In the genomic region with DNA sequence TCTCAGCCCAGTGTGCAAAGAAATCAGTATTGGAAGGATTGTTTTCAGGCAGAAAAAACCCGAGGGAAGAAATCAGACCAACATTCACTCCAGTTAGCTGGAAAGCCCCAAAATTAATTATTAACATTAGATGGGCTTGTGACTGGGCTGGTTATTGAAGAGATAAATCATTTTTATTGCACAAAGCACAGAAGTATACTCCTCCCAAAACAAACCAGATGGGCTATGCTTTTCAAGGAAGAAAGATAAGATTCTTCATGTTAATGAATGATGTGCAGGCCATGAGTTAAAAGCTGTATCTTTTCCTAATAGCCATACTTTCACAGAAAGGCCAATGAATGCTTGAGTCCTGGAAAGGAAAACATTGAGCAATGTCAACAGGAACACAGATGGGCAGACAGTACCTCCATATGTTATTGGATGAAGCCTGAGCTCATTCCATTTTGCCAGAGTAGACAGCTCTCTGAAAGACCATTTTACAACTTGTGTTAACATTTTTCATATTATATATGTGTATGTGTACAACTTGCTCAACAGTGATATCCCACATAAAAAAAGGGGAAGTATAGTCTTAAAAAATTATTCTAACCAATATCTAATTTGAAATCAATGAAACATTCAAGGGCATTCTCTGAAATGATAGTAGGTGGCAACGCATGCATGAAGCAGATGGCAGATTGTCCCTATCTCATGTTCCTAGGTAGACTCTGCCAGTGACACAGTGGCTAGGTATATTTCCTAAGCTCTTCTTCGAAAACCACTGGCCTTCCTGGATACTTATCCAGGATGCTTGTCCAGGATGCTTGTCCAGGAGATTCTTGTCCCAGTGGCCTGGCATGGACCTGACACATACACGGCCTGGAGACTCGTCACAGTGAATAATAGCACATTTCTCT, we compare ENCODE assay signal across 31 cellular contexts. TPM values are rescaled to one million over a fixed set of nuclear protein-coding genes. Genes with fewer than 3 reads are reported as not detected.
DNase-seq lines count a peak whose midpoint lies in the region; ATAC-seq lines count a peak whose summit lies in the region.
"Had no signal": no experiment of that assay in that cellular context is flagged by ENCODE, and none has a peak within 500 bp of the region (broad histone marks: within the 10 kb centered on the region; RNA-seq: fewer than 3 reads in every experiment).

No MANE protein-coding gene starts in this region.

- H3K36me3 ChIP-seq in mesodermal cell (ENCODE audit: control insufficient read depth, insufficient read depth, low read length): no peaks in the 10 kb centered on the region
- H3K36me3 ChIP-seq in trophoblast cell (ENCODE audit: control insufficient read depth in 1 of 2, insufficient read depth in 2 of 2, low read length in 2 of 2): no peaks in the 10 kb centered on the region
- no peaks in the 10 kb centered on the region for H3K36me3 ChIP-seq in naive thymus-derived CD4-positive, alpha-beta T cell (ENCODE audit: control insufficient read depth in 2 of 3, insufficient read depth in 3 of 3, low read length in 3 of 3)
- H3K36me3 ChIP-seq: BLaER1, neutrophil, Peyer's patch, suprapubic skin, vagina had no signal

- H3K27ac ChIP-seq in mesodermal cell (ENCODE audit: low read depth, low read length, severe bottlenecking) (peak overlapping the region; percentile 16), trophoblast cell (ENCODE audit: low read depth, low read length) (no peak overlapping the region)
- no peak overlapping the region for H3K27ac ChIP-seq in naive thymus-derived CD4-positive, alpha-beta T cell (ENCODE audit: low read depth, low read length)
- H3K27ac ChIP-seq: BLaER1, HL-60, neutrophil, Peyer's patch, suprapubic skin, vagina had no signal

- no peak overlapping the region for H2BK5ac ChIP-seq in trophoblast cell (ENCODE audit: low read depth, low read length, poor library complexity)

- no peak overlapping the region for H3K23ac ChIP-seq in trophoblast cell (ENCODE audit: low read length)

- no peaks in the 10 kb centered on the region for H3K9me3 ChIP-seq in mesodermal cell (ENCODE audit: control insufficient read depth, low read length)
- H3K9me3 ChIP-seq in trophoblast cell (ENCODE audit: insufficient read depth, low read depth, low read length): no peaks in the 10 kb centered on the region
- H3K9me3 ChIP-seq in naive thymus-derived CD4-positive, alpha-beta T cell (ENCODE audit: control insufficient read depth in 2 of 3, low read length in 3 of 3): no peaks in the 10 kb centered on the region
- H3K9me3 ChIP-seq: neutrophil, Peyer's patch, suprapubic skin, vagina had no signal

- no peak overlapping the region for H2AFZ ChIP-seq in trophoblast cell (ENCODE audit: insufficient read depth, low read length, poor library complexity)

- H4K12ac ChIP-seq in trophoblast cell (ENCODE audit: low read depth, low read length): no peak overlapping the region

- no peak overlapping the region for H3K27ac Mint-ChIP-seq in naive thymus-derived CD4-positive, alpha-beta T cell
- H3K27ac Mint-ChIP-seq: activated T-cell treated with anti-CD3 and anti-CD28 coated beads, Interleukin-2, amount 50 U/mL, for 24 hours; stimulated activated memory B cell treated with anti-CD40 and anti-IgM and Interleukin-4, amounts not matched to agents 10 μg/mL and 1 μg/mL and 100 μg/mL, for 72 hours; T-cell had no signal

- H2AK5ac ChIP-seq in trophoblast cell (ENCODE audit: low read length): no peak overlapping the region

- no peak overlapping the region for H4K91ac ChIP-seq in trophoblast cell (ENCODE audit: low read depth, low read length)

- peaks cover 0 to 5% (median 0%) of the 10 kb centered on the region in 5 donors for H3K36me3 Mint-ChIP-seq in naive thymus-derived CD4-positive, alpha-beta T cell
- H3K36me3 Mint-ChIP-seq: stimulated activated memory B cell treated with anti-CD40 and anti-IgM and Interleukin-4, amounts not matched to agents 10 μg/mL and 1 μg/mL and 100 μg/mL, for 72 hours; T-cell had no signal

- no peaks in the 10 kb centered on the region for H3K79me1 ChIP-seq in trophoblast cell (ENCODE audit: low read length)

- ATAC-seq in naive thymus-derived CD4-positive, alpha-beta T cell: no peak
- ATAC-seq: esophagus mucosa; stimulated activated memory B cell treated with anti-CD40 and anti-IgM and Interleukin-4, amounts not matched to agents 10 μg/mL and 1 μg/mL and 100 μg/mL, for 72 hours; T-cell had no signal

- peaks cover 0 to 9% (median 3%) of the 10 kb centered on the region in 11 donors for H3K9me3 Mint-ChIP-seq in naive thymus-derived CD4-positive, alpha-beta T cell
- H3K9me3 Mint-ChIP-seq: stimulated activated memory B cell treated with anti-CD40 and anti-IgM and Interleukin-4, amounts not matched to agents 10 μg/mL and 1 μg/mL and 100 μg/mL, for 72 hours had no signal

- no peaks in the 10 kb centered on the region for H3K79me2 ChIP-seq in trophoblast cell (ENCODE audit: control insufficient read depth, insufficient read depth, low read length, poor library complexity)

- peaks cover 0 to 2% (median 0%) of the 10 kb centered on the region in 7 donors for H3K4me1 Mint-ChIP-seq in naive thymus-derived CD4-positive, alpha-beta T cell
- H3K4me1 Mint-ChIP-seq: stimulated activated memory B cell treated with anti-CD40 and anti-IgM and Interleukin-4, amounts not matched to agents 10 μg/mL and 1 μg/mL and 100 μg/mL, for 72 hours; T-cell had no signal

- no peak overlapping the region for H3K9ac ChIP-seq in trophoblast cell (ENCODE audit: low read length)
- H3K9ac ChIP-seq: BLaER1 had no signal

- intact Hi-C loops in naive thymus-derived CD4-positive, alpha-beta T cell (cut with micrococcal nuclease): no loop called here

- no peaks in the 10 kb centered on the region for H3K27me3 ChIP-seq in trophoblast cell (ENCODE audit: insufficient read depth, low read length)
- no peaks in the 10 kb centered on the region for H3K27me3 ChIP-seq in naive thymus-derived CD4-positive, alpha-beta T cell (ENCODE audit: control insufficient read depth in 2 of 2, insufficient read depth in 2 of 2, low read length in 2 of 2)
- H3K27me3 ChIP-seq: BLaER1, Peyer's patch, suprapubic skin, vagina had no signal

- WGBS in mesodermal cell (ENCODE audit: insufficient coverage in 2 of 2), 2 experiments: 91 to 93% methylated on average over 4 of the region's 5 CpGs
- no CpG with 5 or more reads among the region's 5 CpGs for WGBS in trophoblast cell (ENCODE audit: extremely low coverage, insufficient coverage, insufficient read length)

- CTCF ChIA-PET in naive thymus-derived CD4-positive, alpha-beta T cell (lab: Charles Lee): no interaction called here

- no peak overlapping the region for H3K4me3 Mint-ChIP-seq in naive thymus-derived CD4-positive, alpha-beta T cell
- H3K4me3 Mint-ChIP-seq: activated T-cell treated with anti-CD3 and anti-CD28 coated beads, Interleukin-2, amount 50 U/mL, for 24 hours; stimulated activated memory B cell treated with anti-CD40 and anti-IgM and Interleukin-4, amounts not matched to agents 10 μg/mL and 1 μg/mL and 100 μg/mL, for 72 hours; T-cell had no signal

- no peak overlapping the region for H2BK12ac ChIP-seq in trophoblast cell (ENCODE audit: low read length)

- H3K4me2 ChIP-seq in trophoblast cell (ENCODE audit: low read length): no peak overlapping the region
- H3K4me2 ChIP-seq: BLaER1, smooth muscle cell had no signal

- no peak overlapping the region for H2BK120ac ChIP-seq in trophoblast cell (ENCODE audit: insufficient read depth, low read length, poor library complexity)

- no peak overlapping the region for H3K18ac ChIP-seq in trophoblast cell (ENCODE audit: low read length)

- H3K4me1 ChIP-seq in mesodermal cell (ENCODE audit: control insufficient read depth, insufficient read depth, low read length, poor library complexity, severe bottlenecking): no peaks in the 10 kb centered on the region
- no peaks in the 10 kb centered on the region for H3K4me1 ChIP-seq in trophoblast cell (ENCODE audit: control insufficient read depth in 1 of 2, insufficient read depth in 2 of 2, low read length in 2 of 2)
- H3K4me1 ChIP-seq in naive thymus-derived CD4-positive, alpha-beta T cell (ENCODE audit: control insufficient read depth in 2 of 2, insufficient read depth in 2 of 2, low read length in 2 of 2): no peaks in the 10 kb centered on the region
- H3K4me1 ChIP-seq: BLaER1, Peyer's patch, suprapubic skin, vagina had no signal

- no peak overlapping the region for H3K4ac ChIP-seq in trophoblast cell (ENCODE audit: low read depth, low read length)

- POLR2A ChIA-PET in naive thymus-derived CD4-positive, alpha-beta T cell (lab: Charles Lee): no interaction called here

- H4K8ac ChIP-seq in trophoblast cell (ENCODE audit: low read depth, low read length): no peak overlapping the region

- H3K14ac ChIP-seq in trophoblast cell (ENCODE audit: low read length): no peak overlapping the region

- DNase-seq in DMS 273 (lab: John Stamatoyannopoulos, UW; ENCODE audit: unreplicated experiment) (peak; percentile 80), NCI-H524 (lab: John Stamatoyannopoulos, UW) (peak; percentile 65 to 82), glomerular visceral epithelial cell (ENCODE audit: extremely low spot score) (peak; percentile 6), trophoblast cell (no peak), pons (ENCODE audit: low spot score) (no peak), LoVo (ENCODE audit: low spot score) (no peak)
- DNase-seq in naive thymus-derived CD4-positive, alpha-beta T cell: no peak
- DNase-seq: activated CD4-positive, CD25-positive, alpha-beta regulatory T cell treated with anti-CD3 and anti-CD28 coated beads, Interleukin-2, amount 50 U/mL, for 72 hours; activated gamma-delta T cell treated with Interleukin-2 at 50 U/mL for 16 hours; activated T-cell treated with anti-CD3 and anti-CD28 coated beads, Interleukin-2, amount 50 U/mL, for 24 hours; Calu3; effector CD8-positive, alpha-beta T cell; foreskin melanocyte; HCEC 1CT; hypothalamus; NCI-H1930; NCI-H226; Peyer's patch; SIG-M5; T-cell had no signal

- H3K27me3 Mint-ChIP-seq in naive thymus-derived CD4-positive, alpha-beta T cell: peaks cover 6 to 46% (median 17%) of the 10 kb centered on the region in 5 donors

- H3K4me3 ChIP-seq in mesodermal cell (ENCODE audit: extremely low read depth, insufficient read depth, low read length, poor library complexity, severe bottlenecking): no peak overlapping the region
- no peak overlapping the region for H3K4me3 ChIP-seq in trophoblast cell (ENCODE audit: low read depth, low read length)
- no peak overlapping the region for H3K4me3 ChIP-seq in naive thymus-derived CD4-positive, alpha-beta T cell (ENCODE audit: low read length)
- H3K4me3 ChIP-seq: BLaER1, Peyer's patch, smooth muscle cell, suprapubic skin, vagina had no signal

RNA-seq across cellular contexts. Expression of gene OCA2, which starts 55.2 kb away (rescaled TPM):
- polyA plus RNA-seq in mesodermal cell (2013, experiment 1 of 2): 0.18 TPM
- polyA plus RNA-seq in mesodermal cell (2013, experiment 2 of 2): 0.20 TPM
- polyA plus RNA-seq in trophoblast cell (2013): 0.05 and 0.08 TPM in 2 replicates
- not detected for total RNA-seq in naive thymus-derived CD4-positive, alpha-beta T cell
- polyA plus RNA-seq in naive thymus-derived CD4-positive, alpha-beta T cell: not detected
- total RNA-seq: Calu3, lung microvascular endothelial cell, pulmonary artery endothelial cell, smooth muscle cell had no signal

Comparison
In these comparisons a context has a peak if more than half of its experiments do, and no peak if none do; other contexts are left out.
1. DNase-seq: peak in DMS 273 (single experiment), NCI-H524 (2 of 2) and glomerular visceral epithelial cell (single experiment); none in trophoblast cell (0 of 2), pons (single experiment), naive thymus-derived CD4-positive, alpha-beta T cell (0 of 9) and LoVo (single experiment).